In the genomic region with DNA sequence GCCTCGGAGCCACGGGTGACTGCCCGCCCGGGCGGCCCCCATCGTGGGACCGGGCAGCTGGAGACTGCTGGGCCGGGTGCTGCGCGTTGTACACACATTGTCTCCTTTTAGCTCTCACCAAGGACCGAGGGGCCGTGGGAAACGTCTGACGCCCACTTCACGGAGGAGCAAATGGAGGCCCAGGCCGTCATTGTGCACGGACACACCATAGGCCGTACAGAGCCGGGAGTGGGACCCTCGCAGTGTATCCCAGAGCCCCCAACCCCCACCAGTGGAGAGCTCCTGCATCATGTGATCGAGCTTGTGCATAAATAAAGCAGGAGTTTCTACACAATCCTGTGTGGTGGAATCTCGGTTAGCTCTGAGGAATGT, we compare ENCODE assay signal across 8 cellular contexts. TPM values are rescaled to one million over a fixed set of nuclear protein-coding genes. Genes with fewer than 3 reads are reported as not detected.
DNase-seq lines count a peak whose midpoint lies in the region; ATAC-seq and TF ChIP-seq lines count a peak whose summit lies in the region.

No MANE protein-coding gene starts in this region.

- H3K4me3 Mint-ChIP-seq in activated naive CD8-positive, alpha-beta T cell treated with anti-CD3 and anti-CD28 coated beads for 36 hours: peak overlapping the region; percentile 74

- H3K4me3 ChIP-seq in GM06990 (replicated peaks; ENCODE audit: low read depth, low read length) (peak overlapping the region; percentile 68), iPS-20b (ENCODE audit: low read length) (peak overlapping the region; percentile 80), skeletal muscle tissue (ENCODE audit: low read length in 3 of 3) (peak overlapping the region; percentile 78 to 81 (median 81))

- no peaks in the 10 kb centered on the region for H3K27me3 Mint-ChIP-seq in activated naive CD8-positive, alpha-beta T cell treated with anti-CD3 and anti-CD28 coated beads for 36 hours

- H3K4me1 ChIP-seq in iPS-20b (ENCODE audit: insufficient read depth, low read length): no peaks in the 10 kb centered on the region
- peaks cover 8 to 10% (median 9%) of the 10 kb centered on the region in 3 donors for H3K4me1 ChIP-seq in skeletal muscle tissue (ENCODE audit: control insufficient read depth in 3 of 3, insufficient read depth in 3 of 3, low read length in 3 of 3)

- peak; percentile 39 for DNase-seq in GM06990 (ENCODE audit: extremely low read depth, insufficient read length)
- no peak for DNase-seq in activated naive CD8-positive, alpha-beta T cell treated with anti-CD3 and anti-CD28 coated beads for 36 hours
- no peak for DNase-seq in COLO829 (ENCODE audit: low spot score)

- H3K9me3 ChIP-seq in iPS-20b (ENCODE audit: insufficient read depth, low read depth, low read length) (no peaks in the 10 kb centered on the region), skeletal muscle tissue (ENCODE audit: control insufficient read depth in 3 of 3, low read length in 3 of 3) (no peaks in the 10 kb centered on the region)

- ATAC-seq in HG03469 (IDR thresholded peaks at IDR 0.05; ENCODE audit: unreplicated experiment): peak; percentile 23
- no peak for ATAC-seq in GM21619 (IDR thresholded peaks at IDR 0.05; ENCODE audit: unreplicated experiment)
- ATAC-seq in HG03159 (IDR thresholded peaks at IDR 0.05; ENCODE audit: unreplicated experiment): no peak

- H3K27me3 ChIP-seq in GM06990 (replicated peaks; ENCODE audit: control insufficient read depth, insufficient read depth, low read length) (no peaks in the 10 kb centered on the region), iPS-20b (ENCODE audit: insufficient read depth, low read length) (no peaks in the 10 kb centered on the region), skeletal muscle tissue (ENCODE audit: control insufficient read depth in 3 of 3, insufficient read depth in 3 of 3, low read length in 3 of 3) (no peaks in the 10 kb centered on the region)

- peak overlapping the region; percentile 29 for H3K27ac Mint-ChIP-seq in activated naive CD8-positive, alpha-beta T cell treated with anti-CD3 and anti-CD28 coated beads for 36 hours

- H3K36me3 ChIP-seq in GM06990 (ENCODE audit: control insufficient read depth, insufficient read depth, low read length) (no peaks in the 10 kb centered on the region; the same call in 1 of the 2 replicates), iPS-20b (ENCODE audit: insufficient read depth, low read depth, low read length) (peaks cover 25% of the 10 kb centered on the region), skeletal muscle tissue (ENCODE audit: control insufficient read depth in 3 of 3, insufficient read depth in 3 of 3, low read length in 3 of 3) (peaks cover 0 to 8% (median 0%) of the 10 kb centered on the region in 3 donors)

- H3K27ac ChIP-seq in iPS-20b (ENCODE audit: low read length) (no peak overlapping the region), skeletal muscle tissue (ENCODE audit: low read depth, low read length) (no peak overlapping the region)

- TF ChIP-seq CTCF in GM06990 (IDR thresholded peaks at IDR 0.05; ENCODE audit: insufficient read depth, low read length, poor library complexity, severe bottlenecking): no peak

- peak overlapping the region; percentile 79; the same call in 1 of the 2 replicates for H3K9ac ChIP-seq in iPS-20b (ENCODE audit: low read depth, low read length)
- peak overlapping the region; percentile 65 to 85 (median 74) for H3K9ac ChIP-seq in skeletal muscle tissue (ENCODE audit: low read depth in 1 of 3, low read length in 3 of 3)

- H3K9me3 Mint-ChIP-seq in activated naive CD8-positive, alpha-beta T cell treated with anti-CD3 and anti-CD28 coated beads for 36 hours: no peaks in the 10 kb centered on the region

- peaks cover 7% of the 10 kb centered on the region for H3K4me1 Mint-ChIP-seq in activated naive CD8-positive, alpha-beta T cell treated with anti-CD3 and anti-CD28 coated beads for 36 hours

- peaks cover 3% of the 10 kb centered on the region for H3K36me3 Mint-ChIP-seq in activated naive CD8-positive, alpha-beta T cell treated with anti-CD3 and anti-CD28 coated beads for 36 hours

RNA-seq across cellular contexts. Expression of a gene that starts 0.7 kb away (rescaled TPM):
- 10 to 100 TPM; 14.6 to 17.8 TPM for total RNA-seq in activated naive CD8-positive, alpha-beta T cell treated with anti-CD3 and anti-CD28 coated beads for 36 hours
- total RNA-seq in skeletal muscle tissue: 14.6 TPM

RNA-seq across cellular contexts. Expression of a gene that starts 24.0 kb away (rescaled TPM):
- 100 to 1,000 TPM; 160 to 163 TPM for total RNA-seq in activated naive CD8-positive, alpha-beta T cell treated with anti-CD3 and anti-CD28 coated beads for 36 hours
- total RNA-seq in skeletal muscle tissue: 59.5 TPM
